ENCODE assay signal across 11 cellular contexts in the genomic region with DNA sequence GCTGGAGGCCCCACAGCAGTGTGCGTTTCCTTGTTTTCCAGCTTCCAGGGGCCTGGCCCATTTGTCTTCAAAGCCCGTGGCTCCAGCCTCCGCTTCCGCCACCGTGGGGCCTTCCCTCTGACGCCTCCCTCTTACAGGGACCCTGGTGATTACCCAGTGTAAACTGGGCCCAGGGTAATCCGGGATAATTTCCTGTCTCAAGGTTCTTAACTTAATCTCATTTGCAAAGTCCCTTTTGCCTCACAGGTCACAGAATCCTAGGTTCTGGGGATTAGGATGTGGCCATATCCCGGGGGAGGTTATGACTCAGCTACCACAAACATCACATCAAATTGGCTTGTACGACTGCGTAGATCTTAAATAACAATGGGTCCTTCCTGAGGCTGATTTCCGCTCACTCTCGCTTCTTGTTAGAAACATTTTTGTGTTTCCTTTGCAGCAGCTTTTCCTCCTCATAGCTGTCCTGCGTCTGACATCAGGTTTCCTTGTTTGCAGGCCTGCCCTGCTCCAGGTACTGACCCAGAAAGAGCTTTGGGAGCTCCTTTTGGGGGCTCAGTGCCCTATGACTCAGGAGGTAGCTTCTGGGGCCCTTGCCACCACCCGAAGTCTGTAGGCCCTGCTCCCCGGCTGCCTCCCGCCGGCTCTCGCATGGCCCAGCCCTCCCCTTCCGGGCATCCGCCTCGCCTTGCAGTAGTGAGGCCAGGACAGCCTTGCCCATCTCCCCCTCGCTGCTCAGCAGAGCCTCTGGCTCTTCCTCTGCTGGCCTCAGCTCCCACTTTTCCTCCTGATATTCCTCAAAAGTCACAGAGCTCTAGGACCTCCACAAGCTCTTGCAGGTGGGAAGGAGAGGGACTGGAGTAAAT.
DNase-seq lines count a peak whose midpoint lies in the region; ATAC-seq and TF ChIP-seq lines count a peak whose summit lies in the region.
"Had no signal": no experiment of that assay in that cellular context is flagged by ENCODE, and none has a peak within 500 bp of the region (broad histone marks: within the 10 kb centered on the region; RNA-seq: fewer than 3 reads in every experiment).

No MANE protein-coding gene starts in this region.

- DNase-seq in MV-4-11 (lab: John Stamatoyannopoulos, UW) (peak; percentile 20), body of pancreas (no peak), islet precursor cell (peak; percentile 68), NCI-H2196 treated with DMSO at 0.1 percent for 48 hours (lab: John Stamatoyannopoulos, UW; ENCODE audit: unreplicated experiment) (no peak), germinal center (ENCODE audit: low spot score) (no peak), DMS 273 (lab: John Stamatoyannopoulos, UW; ENCODE audit: unreplicated experiment) (no peak)
- DNase-seq: effector memory CD4-positive, alpha-beta T cell; stimulated activated CD4-positive, alpha-beta T cell treated with anti-CD3 and anti-CD28 coated beads, Interleukin-1b, Interleukin-23, amount 100 ng/mL, for 48 hours had no signal

- no peak for TF ChIP-seq CTCF in body of pancreas (IDR thresholded peaks at IDR 0.05)

- H3K4me3 ChIP-seq in body of pancreas (no peak overlapping the region), subcutaneous abdominal adipose tissue (ENCODE audit: low read depth in 1 of 5, low read length in 5 of 5) (peak overlapping the region in 1 of 5 donors; percentile 6)
- H3K4me3 ChIP-seq: SK-N-MC had no signal

- 73 to 85% methylated on average over 20 to 21 of the region's 22 CpGs for WGBS in body of pancreas, 2 donors

- intact Hi-C loops in body of pancreas (cut with DNase I), result no loop called here

- peak overlapping the region in 1 of 4 donors; percentile 30 for H3K27ac ChIP-seq in body of pancreas
- H3K27ac ChIP-seq in subcutaneous abdominal adipose tissue (ENCODE audit: low read depth, low read length), result peak overlapping the region; percentile 75
- H3K27ac ChIP-seq: SK-N-MC had no signal

- H3K27me3 ChIP-seq in body of pancreas (no peaks in the 10 kb centered on the region), subcutaneous abdominal adipose tissue (ENCODE audit: control insufficient read depth in 5 of 5, insufficient read depth in 4 of 5, low read length in 5 of 5) (no peaks in the 10 kb centered on the region)

- peak overlapping the region in 2 of 5 donors; percentile 2 to 48 for H3K9ac ChIP-seq in subcutaneous abdominal adipose tissue (ENCODE audit: low read length in 5 of 5)

- no peak for TF ChIP-seq POLR2A in body of pancreas (IDR thresholded peaks at IDR 0.05)

- H3K9me3 ChIP-seq in body of pancreas (no peaks in the 10 kb centered on the region), subcutaneous abdominal adipose tissue (ENCODE audit: control insufficient read depth in 5 of 5, low read length in 5 of 5) (no peaks in the 10 kb centered on the region)

- H3K4me1 ChIP-seq in body of pancreas, result no peaks in the 10 kb centered on the region
- peaks cover 0 to 38% (median 11%) of the 10 kb centered on the region in 5 donors for H3K4me1 ChIP-seq in subcutaneous abdominal adipose tissue (ENCODE audit: control insufficient read depth in 5 of 5, insufficient read depth in 5 of 5, low read length in 5 of 5)

- H3K36me3 ChIP-seq in body of pancreas (replicated peaks in 1 of 2; ENCODE audit: insufficient read depth in 1 of 2, low read depth in 2 of 2) (no peaks in the 10 kb centered on the region), subcutaneous abdominal adipose tissue (ENCODE audit: control insufficient read depth in 5 of 5, insufficient read depth in 5 of 5, low read length in 5 of 5) (no peaks in the 10 kb centered on the region)

- peak; percentile 30 for ATAC-seq in body of pancreas
- ATAC-seq in GM18498 (IDR thresholded peaks at IDR 0.05; ENCODE audit: unreplicated experiment), result no peak

Comparison
In these comparisons a context has a peak if more than half of its experiments do, and no peak if none do; other contexts are left out.
1. DNase-seq: peak in MV-4-11 (single experiment) and islet precursor cell (single experiment); none in body of pancreas (0 of 4), NCI-H2196 treated with DMSO at 0.1 percent for 48 hours (single experiment), germinal center (single experiment) and DMS 273 (single experiment).